Comparison of ENCODE assay signal across 9 cellular contexts in genomic region chr9:87498816-87499454, GRCh38. TPM values are rescaled to one million over a fixed set of nuclear protein-coding genes. Genes with fewer than 3 reads are reported as not detected.
DNase-seq lines count a peak whose midpoint lies in the region; ATAC-seq and TF ChIP-seq lines count a peak whose summit lies in the region.
"Had no signal": no experiment of that assay in that cellular context is flagged by ENCODE, and none has a peak within 500 bp of the region (broad histone marks: within the 10 kb centered on the region; RNA-seq: fewer than 3 reads in every experiment).

No MANE protein-coding gene starts in this region.

- dilution Hi-C loops in mammary epithelial cell (cut with HindIII; ENCODE audit: low sequenced_read_pairs), result no loop called here

- TF ChIP-seq CTCF in A673 (conservative IDR thresholded peaks at IDR 0.05; ENCODE audit: low read depth, low read length), result no peak
- TF ChIP-seq CTCF in HFF-Myc (IDR thresholded peaks at IDR 0.05; ENCODE audit: low read depth, low read length, missing control alignments), result no peak
- TF ChIP-seq CTCF in mammary epithelial cell (conservative IDR thresholded peaks at IDR 0.05 in 1 of 2, IDR thresholded peaks at IDR 0.05 in 1 of 2; ENCODE audit: extremely low read depth in 1 of 2, insufficient read depth in 1 of 2, low read depth in 1 of 2, low read length in 2 of 2), result no peak

- H2AFZ ChIP-seq in mammary epithelial cell (ENCODE audit: low read depth, low read length), result no peak overlapping the region

- DNase-seq in A673 (ENCODE audit: low spot score), result no peak
- no peak for DNase-seq in HFF-Myc (ENCODE audit: extremely low read depth, low read depth)
- DNase-seq in mammary epithelial cell, result no peak
- no peak for DNase-seq in effector CD4-positive, alpha-beta T cell
- no peak for DNase-seq in NCI-H2029 treated with DMSO at 0.1 percent for 48 hours (lab: John Stamatoyannopoulos, UW)
- no peak for DNase-seq in GM19240 (ENCODE audit: insufficient read length, low spot score)
- DNase-seq: naive B cell had no signal

- 84% methylated on average over 24 of the region's 26 CpGs for WGBS in mammary epithelial cell (ENCODE audit: low coverage, missing lambda C conversion rate)

- peaks cover 53% of the 10 kb centered on the region for H3K36me3 ChIP-seq in A673 (ENCODE audit: insufficient read depth, low read length, poor library complexity, severe bottlenecking)
- no peaks in the 10 kb centered on the region for H3K36me3 ChIP-seq in mammary epithelial cell (ENCODE audit: insufficient read depth, low read length)
- H3K36me3 ChIP-seq in mucosa of stomach (ENCODE audit: control insufficient read depth, insufficient read depth, low read length), result no peaks in the 10 kb centered on the region

- intact Hi-C loops in A673 (cut with micrococcal nuclease; ENCODE audit: unreplicated experiment), result loop anchor here (5.0 kb wide), 4 partner anchors 33 to 163 kb away; no protein-coding TSS in a partner anchor
- intact Hi-C loops in mammary epithelial cell (cut with micrococcal nuclease), result loop anchor here (1.0 kb wide), 2 partner anchors 162 to 164 kb away; no protein-coding TSS in a partner anchor

- H3K27ac ChIP-seq in A673 (ENCODE audit: low read depth, low read length, poor library complexity, severe bottlenecking) (peak overlapping the region; percentile 99), mammary epithelial cell (ENCODE audit: insufficient read depth, low read depth, low read length) (no peak overlapping the region)

- H3K4me2 ChIP-seq in mammary epithelial cell (ENCODE audit: insufficient read depth, low read depth, low read length), result peak overlapping the region; percentile 99

- peaks cover 60% of the 10 kb centered on the region for H3K4me1 ChIP-seq in A673 (ENCODE audit: insufficient read depth, low read length, poor library complexity, severe bottlenecking)
- H3K4me1 ChIP-seq in mammary epithelial cell (ENCODE audit: insufficient read depth, low read length), result peaks cover 18% of the 10 kb centered on the region
- peaks cover 14% of the 10 kb centered on the region for H3K4me1 ChIP-seq in mucosa of stomach (ENCODE audit: control insufficient read depth, insufficient read depth, low read length)

- H4K20me1 ChIP-seq in mammary epithelial cell (ENCODE audit: insufficient read depth, low read length), result no peaks in the 10 kb centered on the region

- no peaks in the 10 kb centered on the region for H3K79me2 ChIP-seq in mammary epithelial cell (ENCODE audit: insufficient read depth, low read length)

- H3K9ac ChIP-seq in mammary epithelial cell (ENCODE audit: insufficient read depth, low read length), result no peak overlapping the region
- H3K9ac ChIP-seq in mucosa of stomach (ENCODE audit: low read length), result peak overlapping the region; percentile 90

- H3K4me3 ChIP-seq in A673 (ENCODE audit: low read depth, low read length, poor library complexity, severe bottlenecking) (peak overlapping the region; percentile 91), HFF-Myc (replicated peaks; ENCODE audit: low read depth, low read length) (peak overlapping the region; percentile 42), mammary epithelial cell (replicated peaks in 1 of 3; ENCODE audit: insufficient read depth in 1 of 3, low read depth in 2 of 3, low read length in 3 of 3) (peak overlapping the region; percentile 57 to 77 (median 69)), mucosa of stomach (ENCODE audit: low read length) (peak overlapping the region; percentile 86)

- in situ Hi-C loops in mammary epithelial cell (cut with MboI; ENCODE audit: low sequenced_read_pairs in 2 of 2), result no loop called here

- no peaks in the 10 kb centered on the region for H3K9me3 ChIP-seq in A673 (ENCODE audit: low read depth, low read length, poor library complexity, severe bottlenecking)
- no peaks in the 10 kb centered on the region for H3K9me3 ChIP-seq in mammary epithelial cell (replicated peaks; ENCODE audit: insufficient read depth, low read length)
- no peaks in the 10 kb centered on the region for H3K9me3 ChIP-seq in mucosa of stomach (ENCODE audit: control insufficient read depth, low read length)

- TSS peak; percentile 28 for BruUV-seq in A673 (replicated peaks; lab: Mats Ljungman, UMichigan)
- no TSS peak for BruUV-seq in mammary epithelial cell (replicated peaks; lab: Mats Ljungman, UMichigan)

- no peaks in the 10 kb centered on the region for H3K27me3 ChIP-seq in A673 (replicated peaks; ENCODE audit: insufficient read depth, low read depth, low read length, poor library complexity)
- H3K27me3 ChIP-seq in mammary epithelial cell (ENCODE audit: insufficient read depth, low read length), result peaks cover 5% of the 10 kb centered on the region
- H3K27me3 ChIP-seq in mucosa of stomach (ENCODE audit: control insufficient read depth, insufficient read depth, low read length), result no peaks in the 10 kb centered on the region

- POLR2A ChIA-PET in A673 (lab: Charles Lee; ENCODE audit: low non-redundant PET), result interaction anchor here (0.5 to 1.4 kb wide), 3 partner anchors 13 to 155 kb away, joined by 3 to 5 read pairs (median 4); no protein-coding TSS in a partner anchor

- no peak for ATAC-seq in GM21619 (IDR thresholded peaks at IDR 0.05; ENCODE audit: unreplicated experiment)

- CTCF ChIA-PET in A673 (lab: Charles Lee), result interaction anchor here (0.6 to 1.2 kb wide), 2 partner anchors 16 to 157 kb away, joined by 3 to 4 read pairs; no protein-coding TSS in a partner anchor
- CTCF ChIA-PET in mammary epithelial cell (lab: Charles Lee; ENCODE audit: low non-redundant PET), result interaction anchor here (1.5 kb wide), 1 partner anchor 161 kb away, joined by 3 read pairs; no protein-coding TSS in a partner anchor

RNA-seq across cellular contexts. Expression of gene DAPK1, which starts 1.3 kb away (rescaled TPM):
- total RNA-seq in A673 (2021), result 380 and 386 TPM in 2 replicates
- total RNA-seq in mammary epithelial cell, result 10 to 100 TPM; 17.1 to 33.3 TPM
- 3.7 TPM for polyA plus RNA-seq in mammary epithelial cell
- polyA minus RNA-seq in mammary epithelial cell, result 18.0 TPM

Comparison
In these comparisons a context has a peak if more than half of its experiments do, and no peak if none do; other contexts are left out.
1. RNA of gene DAPK1, which starts 1.3 kb away (total RNA-seq): 380 to 386 TPM in A673; 17.1 to 33.3 TPM in mammary epithelial cell; every median in the first group is over 10 times any median in the second.
2. Peak in every context shown above with its lines, with median percentiles within 50 percentile points of each other: H3K4me3 ChIP-seq.